ENCODE assay signal across 1 cellular context in the genomic region with DNA sequence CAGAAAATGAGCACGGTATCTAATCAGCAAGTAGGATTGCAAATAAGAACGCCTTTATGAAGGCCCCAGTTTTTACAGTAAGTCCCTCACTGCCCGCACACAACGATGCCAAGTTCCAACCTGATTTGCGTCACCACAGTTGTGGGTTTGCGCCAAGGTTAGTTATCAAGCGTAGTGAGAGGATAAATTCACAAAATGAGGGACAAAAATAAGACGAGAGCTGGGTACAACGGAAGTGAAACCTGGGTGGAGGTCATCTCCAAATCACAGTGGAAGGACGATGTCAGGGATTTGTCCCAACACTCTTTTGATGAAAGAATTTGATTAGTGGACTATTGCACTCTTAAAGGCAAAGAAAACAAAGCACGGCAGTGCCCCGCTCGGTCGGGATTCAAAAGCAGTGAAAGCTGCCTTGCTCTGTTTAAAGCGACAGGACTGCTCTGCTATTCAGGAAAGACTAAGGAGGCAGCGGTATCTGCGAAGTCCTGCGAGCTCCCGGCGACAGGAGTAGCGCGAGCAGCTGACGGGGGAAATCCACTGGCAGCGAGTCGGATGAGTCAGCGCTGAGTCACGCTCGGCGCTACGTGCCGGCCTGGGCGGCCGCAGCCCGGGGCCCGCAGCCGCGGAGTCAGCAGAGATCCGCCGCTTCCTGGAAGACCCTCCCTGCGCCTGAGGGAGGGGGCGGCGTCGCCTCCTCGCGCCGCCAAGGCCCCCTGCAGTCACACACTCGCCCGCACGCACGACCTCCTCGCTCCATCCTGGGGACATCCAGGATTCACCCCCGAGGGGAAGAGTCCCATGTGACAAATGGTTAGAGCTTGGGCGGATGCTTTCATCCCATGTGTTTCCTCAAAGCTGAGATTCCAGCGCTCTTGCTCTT.
TF ChIP-seq lines count a peak whose summit lies in the region.

No MANE protein-coding gene starts in this region.

TF ChIP-seq in HepG2, 621 proteins besides CTCF, POLR2A, EP300 and RAD21 (continued from another document and continues in another):
- TF ChIP-seq, protein P1, sequence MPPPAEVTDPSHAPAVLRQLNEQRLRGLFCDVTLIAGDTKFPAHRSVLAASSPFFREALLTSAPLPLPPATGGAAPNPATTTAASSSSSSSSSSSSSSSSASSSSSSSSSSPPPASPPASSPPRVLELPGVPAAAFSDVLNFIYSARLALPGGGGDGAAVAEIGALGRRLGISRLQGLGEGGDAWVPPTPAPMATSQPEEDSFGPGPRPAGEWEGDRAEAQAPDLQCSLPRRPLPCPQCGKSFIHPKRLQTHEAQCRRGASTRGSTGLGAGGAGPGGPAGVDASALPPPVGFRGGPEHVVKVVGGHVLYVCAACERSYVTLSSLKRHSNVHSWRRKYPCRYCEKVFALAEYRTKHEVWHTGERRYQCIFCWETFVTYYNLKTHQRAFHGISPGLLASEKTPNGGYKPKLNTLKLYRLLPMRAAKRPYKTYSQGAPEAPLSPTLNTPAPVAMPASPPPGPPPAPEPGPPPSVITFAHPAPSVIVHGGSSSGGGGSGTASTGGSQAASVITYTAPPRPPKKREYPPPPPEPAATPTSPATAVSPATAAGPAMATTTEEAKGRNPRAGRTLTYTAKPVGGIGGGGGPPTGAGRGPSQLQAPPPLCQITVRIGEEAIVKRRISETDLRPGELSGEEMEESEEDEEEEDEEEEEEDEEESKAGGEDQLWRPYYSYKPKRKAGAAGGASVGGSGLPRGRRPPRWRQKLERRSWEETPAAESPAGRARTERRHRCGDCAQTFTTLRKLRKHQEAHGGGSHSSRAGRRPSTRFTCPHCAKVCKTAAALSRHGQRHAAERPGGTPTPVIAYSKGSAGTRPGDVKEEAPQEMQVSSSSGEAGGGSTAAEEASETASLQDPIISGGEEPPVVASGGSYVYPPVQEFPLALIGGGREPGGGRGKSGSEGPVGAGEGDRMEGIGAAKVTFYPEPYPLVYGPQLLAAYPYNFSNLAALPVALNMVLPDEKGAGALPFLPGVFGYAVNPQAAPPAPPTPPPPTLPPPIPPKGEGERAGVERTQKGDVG (CRISPR knock-in tag; IDR thresholded peaks at IDR 0.05; ENCODE audit: borderline replicate concordance), result no peak
- TF ChIP-seq ZIK1 (CRISPR knock-in tag; IDR thresholded peaks at IDR 0.05; ENCODE audit: borderline replicate concordance, low read depth) (peak; percentile 85), ZNF333 (CRISPR knock-in tag; IDR thresholded peaks at IDR 0.05; ENCODE audit: borderline replicate concordance) (no peak), TBX2 (CRISPR knock-in tag; IDR thresholded peaks at IDR 0.05; ENCODE audit: borderline replicate concordance) (peak; percentile 79), NCOA5 (CRISPR knock-in tag; IDR thresholded peaks at IDR 0.05) (no peak), ZMYM3 (CRISPR knock-in tag; IDR thresholded peaks at IDR 0.05) (peak; percentile 80; the same call in 1 of the 2 replicates), SP4 (CRISPR knock-in tag; IDR thresholded peaks at IDR 0.05) (0 out of 2 replicates have a peak, but pooled peaks have one; percentile 29), ERF (CRISPR knock-in tag; IDR thresholded peaks at IDR 0.05) (peak; percentile 90), ZNF737 (CRISPR knock-in tag; IDR thresholded peaks at IDR 0.05; ENCODE audit: borderline replicate concordance) (no peak; the same call in 1 of the 2 replicates), ZSCAN29 (CRISPR knock-in tag; conservative IDR thresholded peaks at IDR 0.05) (no peak; the same call in 1 of the 2 replicates), CEBPG (CRISPR knock-in tag; IDR thresholded peaks at IDR 0.05) (0 out of 2 replicates have a peak, but pooled peaks have one; percentile 8), ZNF788 (CRISPR knock-in tag; IDR thresholded peaks at IDR 0.05; ENCODE audit: borderline replicate concordance) (peak; percentile 80; the same call in 1 of the 2 replicates), ZSCAN21 (CRISPR knock-in tag; IDR thresholded peaks at IDR 0.05; ENCODE audit: borderline replicate concordance) (peak; percentile 54; the same call in 1 of the 2 replicates), PRMT3 (CRISPR knock-in tag; IDR thresholded peaks at IDR 0.05; ENCODE audit: borderline replicate concordance, low read depth) (no peak), BCL6 (CRISPR knock-in tag; IDR thresholded peaks at IDR 0.05) (peak; percentile 77), ZNF382 (CRISPR knock-in tag; IDR thresholded peaks at IDR 0.05; ENCODE audit: borderline replicate concordance) (no peak), MXD4 (CRISPR knock-in tag; IDR thresholded peaks at IDR 0.05) (peak; percentile 57; the same call in 1 of the 2 replicates)
- TF ChIP-seq, protein P2, sequence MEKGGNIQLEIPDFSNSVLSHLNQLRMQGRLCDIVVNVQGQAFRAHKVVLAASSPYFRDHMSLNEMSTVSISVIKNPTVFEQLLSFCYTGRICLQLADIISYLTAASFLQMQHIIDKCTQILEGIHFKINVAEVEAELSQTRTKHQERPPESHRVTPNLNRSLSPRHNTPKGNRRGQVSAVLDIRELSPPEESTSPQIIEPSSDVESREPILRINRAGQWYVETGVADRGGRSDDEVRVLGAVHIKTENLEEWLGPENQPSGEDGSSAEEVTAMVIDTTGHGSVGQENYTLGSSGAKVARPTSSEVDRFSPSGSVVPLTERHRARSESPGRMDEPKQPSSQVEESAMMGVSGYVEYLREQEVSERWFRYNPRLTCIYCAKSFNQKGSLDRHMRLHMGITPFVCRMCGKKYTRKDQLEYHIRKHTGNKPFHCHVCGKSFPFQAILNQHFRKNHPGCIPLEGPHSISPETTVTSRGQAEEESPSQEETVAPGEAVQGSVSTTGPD (CRISPR knock-in tag; IDR thresholded peaks at IDR 0.05), result no peak
- TF ChIP-seq, protein P3, sequence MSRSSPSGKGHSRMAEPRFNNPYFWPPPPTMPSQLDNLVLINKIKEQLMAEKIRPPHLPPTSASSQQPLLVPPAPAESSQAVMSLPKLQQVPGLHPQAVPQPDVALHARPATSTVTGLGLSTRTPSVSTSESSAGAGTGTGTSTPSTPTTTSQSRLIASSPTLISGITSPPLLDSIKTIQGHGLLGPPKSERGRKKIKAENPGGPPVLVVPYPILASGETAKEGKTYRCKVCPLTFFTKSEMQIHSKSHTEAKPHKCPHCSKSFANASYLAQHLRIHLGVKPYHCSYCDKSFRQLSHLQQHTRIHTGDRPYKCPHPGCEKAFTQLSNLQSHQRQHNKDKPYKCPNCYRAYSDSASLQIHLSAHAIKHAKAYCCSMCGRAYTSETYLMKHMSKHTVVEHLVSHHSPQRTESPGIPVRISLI (CRISPR knock-in tag; IDR thresholded peaks at IDR 0.05; ENCODE audit: borderline replicate concordance), result peak; percentile 54; the same call in 1 of the 2 replicates
- TF ChIP-seq, protein P4, sequence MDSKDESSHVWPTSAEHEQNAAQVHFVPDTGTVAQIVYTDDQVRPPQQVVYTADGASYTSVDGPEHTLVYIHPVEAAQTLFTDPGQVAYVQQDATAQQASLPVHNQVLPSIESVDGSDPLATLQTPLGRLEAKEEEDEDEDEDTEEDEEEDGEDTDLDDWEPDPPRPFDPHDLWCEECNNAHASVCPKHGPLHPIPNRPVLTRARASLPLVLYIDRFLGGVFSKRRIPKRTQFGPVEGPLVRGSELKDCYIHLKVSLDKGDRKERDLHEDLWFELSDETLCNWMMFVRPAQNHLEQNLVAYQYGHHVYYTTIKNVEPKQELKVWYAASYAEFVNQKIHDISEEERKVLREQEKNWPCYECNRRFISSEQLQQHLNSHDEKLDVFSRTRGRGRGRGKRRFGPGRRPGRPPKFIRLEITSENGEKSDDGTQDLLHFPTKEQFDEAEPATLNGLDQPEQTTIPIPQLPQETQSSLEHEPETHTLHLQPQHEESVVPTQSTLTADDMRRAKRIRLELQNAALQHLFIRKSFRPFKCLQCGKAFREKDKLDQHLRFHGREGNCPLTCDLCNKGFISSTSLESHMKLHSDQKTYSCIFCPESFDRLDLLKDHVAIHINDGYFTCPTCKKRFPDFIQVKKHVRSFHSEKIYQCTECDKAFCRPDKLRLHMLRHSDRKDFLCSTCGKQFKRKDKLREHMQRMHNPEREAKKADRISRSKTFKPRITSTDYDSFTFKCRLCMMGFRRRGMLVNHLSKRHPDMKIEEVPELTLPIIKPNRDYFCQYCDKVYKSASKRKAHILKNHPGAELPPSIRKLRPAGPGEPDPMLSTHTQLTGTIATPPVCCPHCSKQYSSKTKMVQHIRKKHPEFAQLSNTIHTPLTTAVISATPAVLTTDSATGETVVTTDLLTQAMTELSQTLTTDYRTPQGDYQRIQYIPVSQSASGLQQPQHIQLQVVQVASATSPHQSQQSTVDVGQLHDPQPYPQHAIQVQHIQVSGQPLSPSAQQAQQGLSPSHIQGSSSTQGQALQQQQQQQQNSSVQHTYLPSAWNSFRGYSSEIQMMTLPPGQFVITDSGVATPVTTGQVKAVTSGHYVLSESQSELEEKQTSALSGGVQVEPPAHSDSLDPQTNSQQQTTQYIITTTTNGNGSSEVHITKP (CRISPR knock-in tag; IDR thresholded peaks at IDR 0.05; ENCODE audit: low read depth), result 0 out of 2 replicates have a peak, but pooled peaks have one; percentile 47
- TF ChIP-seq, protein P5, sequence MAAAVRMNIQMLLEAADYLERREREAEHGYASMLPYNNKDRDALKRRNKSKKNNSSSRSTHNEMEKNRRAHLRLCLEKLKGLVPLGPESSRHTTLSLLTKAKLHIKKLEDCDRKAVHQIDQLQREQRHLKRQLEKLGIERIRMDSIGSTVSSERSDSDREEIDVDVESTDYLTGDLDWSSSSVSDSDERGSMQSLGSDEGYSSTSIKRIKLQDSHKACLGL (CRISPR knock-in tag; IDR thresholded peaks at IDR 0.05), result peak; percentile 45; the same call in 1 of the 2 replicates
- TF ChIP-seq, protein P6, sequence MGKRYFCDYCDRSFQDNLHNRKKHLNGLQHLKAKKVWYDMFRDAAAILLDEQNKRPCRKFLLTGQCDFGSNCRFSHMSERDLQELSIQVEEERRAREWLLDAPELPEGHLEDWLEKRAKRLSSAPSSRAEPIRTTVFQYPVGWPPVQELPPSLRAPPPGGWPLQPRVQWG (CRISPR knock-in tag; IDR thresholded peaks at IDR 0.05; ENCODE audit: borderline replicate concordance, low read depth), result no peak
- TF ChIP-seq, protein P7, sequence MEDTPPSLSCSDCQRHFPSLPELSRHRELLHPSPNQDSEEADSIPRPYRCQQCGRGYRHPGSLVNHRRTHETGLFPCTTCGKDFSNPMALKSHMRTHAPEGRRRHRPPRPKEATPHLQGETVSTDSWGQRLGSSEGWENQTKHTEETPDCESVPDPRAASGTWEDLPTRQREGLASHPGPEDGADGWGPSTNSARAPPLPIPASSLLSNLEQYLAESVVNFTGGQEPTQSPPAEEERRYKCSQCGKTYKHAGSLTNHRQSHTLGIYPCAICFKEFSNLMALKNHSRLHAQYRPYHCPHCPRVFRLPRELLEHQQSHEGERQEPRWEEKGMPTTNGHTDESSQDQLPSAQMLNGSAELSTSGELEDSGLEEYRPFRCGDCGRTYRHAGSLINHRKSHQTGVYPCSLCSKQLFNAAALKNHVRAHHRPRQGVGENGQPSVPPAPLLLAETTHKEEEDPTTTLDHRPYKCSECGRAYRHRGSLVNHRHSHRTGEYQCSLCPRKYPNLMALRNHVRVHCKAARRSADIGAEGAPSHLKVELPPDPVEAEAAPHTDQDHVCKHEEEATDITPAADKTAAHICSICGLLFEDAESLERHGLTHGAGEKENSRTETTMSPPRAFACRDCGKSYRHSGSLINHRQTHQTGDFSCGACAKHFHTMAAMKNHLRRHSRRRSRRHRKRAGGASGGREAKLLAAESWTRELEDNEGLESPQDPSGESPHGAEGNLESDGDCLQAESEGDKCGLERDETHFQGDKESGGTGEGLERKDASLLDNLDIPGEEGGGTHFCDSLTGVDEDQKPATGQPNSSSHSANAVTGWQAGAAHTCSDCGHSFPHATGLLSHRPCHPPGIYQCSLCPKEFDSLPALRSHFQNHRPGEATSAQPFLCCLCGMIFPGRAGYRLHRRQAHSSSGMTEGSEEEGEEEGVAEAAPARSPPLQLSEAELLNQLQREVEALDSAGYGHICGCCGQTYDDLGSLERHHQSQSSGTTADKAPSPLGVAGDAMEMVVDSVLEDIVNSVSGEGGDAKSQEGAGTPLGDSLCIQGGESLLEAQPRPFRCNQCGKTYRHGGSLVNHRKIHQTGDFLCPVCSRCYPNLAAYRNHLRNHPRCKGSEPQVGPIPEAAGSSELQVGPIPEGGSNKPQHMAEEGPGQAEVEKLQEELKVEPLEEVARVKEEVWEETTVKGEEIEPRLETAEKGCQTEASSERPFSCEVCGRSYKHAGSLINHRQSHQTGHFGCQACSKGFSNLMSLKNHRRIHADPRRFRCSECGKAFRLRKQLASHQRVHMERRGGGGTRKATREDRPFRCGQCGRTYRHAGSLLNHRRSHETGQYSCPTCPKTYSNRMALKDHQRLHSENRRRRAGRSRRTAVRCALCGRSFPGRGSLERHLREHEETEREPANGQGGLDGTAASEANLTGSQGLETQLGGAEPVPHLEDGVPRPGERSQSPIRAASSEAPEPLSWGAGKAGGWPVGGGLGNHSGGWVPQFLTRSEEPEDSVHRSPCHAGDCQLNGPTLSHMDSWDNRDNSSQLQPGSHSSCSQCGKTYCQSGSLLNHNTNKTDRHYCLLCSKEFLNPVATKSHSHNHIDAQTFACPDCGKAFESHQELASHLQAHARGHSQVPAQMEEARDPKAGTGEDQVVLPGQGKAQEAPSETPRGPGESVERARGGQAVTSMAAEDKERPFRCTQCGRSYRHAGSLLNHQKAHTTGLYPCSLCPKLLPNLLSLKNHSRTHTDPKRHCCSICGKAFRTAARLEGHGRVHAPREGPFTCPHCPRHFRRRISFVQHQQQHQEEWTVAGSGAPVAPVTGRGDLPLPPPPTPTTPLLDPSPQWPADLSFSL (CRISPR knock-in tag; IDR thresholded peaks at IDR 0.05), result 0 out of 2 replicates have a peak, but pooled peaks have one; percentile 3
- TF ChIP-seq, protein P8, sequence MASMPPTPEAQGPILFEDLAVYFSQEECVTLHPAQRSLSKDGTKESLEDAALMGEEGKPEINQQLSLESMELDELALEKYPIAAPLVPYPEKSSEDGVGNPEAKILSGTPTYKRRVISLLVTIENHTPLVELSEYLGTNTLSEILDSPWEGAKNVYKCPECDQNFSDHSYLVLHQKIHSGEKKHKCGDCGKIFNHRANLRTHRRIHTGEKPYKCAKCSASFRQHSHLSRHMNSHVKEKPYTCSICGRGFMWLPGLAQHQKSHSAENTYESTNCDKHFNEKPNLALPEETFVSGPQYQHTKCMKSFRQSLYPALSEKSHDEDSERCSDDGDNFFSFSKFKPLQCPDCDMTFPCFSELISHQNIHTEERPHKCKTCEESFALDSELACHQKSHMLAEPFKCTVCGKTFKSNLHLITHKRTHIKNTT (CRISPR knock-in tag; IDR thresholded peaks at IDR 0.05), result no peak
- TF ChIP-seq, protein P9, sequence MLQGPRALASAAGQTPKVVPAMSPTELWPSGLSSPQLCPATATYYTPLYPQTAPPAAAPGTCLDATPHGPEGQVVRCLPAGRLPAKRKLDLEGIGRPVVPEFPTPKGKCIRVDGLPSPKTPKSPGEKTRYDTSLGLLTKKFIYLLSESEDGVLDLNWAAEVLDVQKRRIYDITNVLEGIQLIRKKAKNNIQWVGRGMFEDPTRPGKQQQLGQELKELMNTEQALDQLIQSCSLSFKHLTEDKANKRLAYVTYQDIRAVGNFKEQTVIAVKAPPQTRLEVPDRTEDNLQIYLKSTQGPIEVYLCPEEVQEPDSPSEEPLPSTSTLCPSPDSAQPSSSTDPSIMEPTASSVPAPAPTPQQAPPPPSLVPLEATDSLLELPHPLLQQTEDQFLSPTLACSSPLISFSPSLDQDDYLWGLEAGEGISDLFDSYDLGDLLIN (CRISPR knock-in tag; IDR thresholded peaks at IDR 0.05; ENCODE audit: borderline replicate concordance), result no peak
